ENCODE assay signal across 8 cellular contexts in genomic region chr2:224971214-224971613, GRCh38.
DNase-seq lines count a peak whose midpoint lies in the region; ATAC-seq and TF ChIP-seq lines count a peak whose summit lies in the region.

No MANE protein-coding gene starts in this region.

- peak; percentile 30 for DNase-seq in stimulated activated CD4-positive, alpha-beta T cell treated with anti-CD3 and anti-CD28 coated beads, Interleukin-15, amount 100 ng/mL, for 24 hours
- no peak for DNase-seq in stimulated activated CD4-positive, alpha-beta T cell treated with anti-CD3 and anti-CD28 coated beads, Interleukin-4, amount 100 ng/mL, for 24 hours
- no peak for DNase-seq in activated naive CD8-positive, alpha-beta T cell treated with anti-CD3 and anti-CD28 coated beads, Interleukin-2, amount 10 ng/mL, durations not matched to agents 7 days and 5 days
- DNase-seq in upper lobe of left lung = peak in 1 of 2 donors; percentile 81
- DNase-seq in heart right ventricle = no peak
- no peak for DNase-seq in NCI-H2107 (lab: John Stamatoyannopoulos, UW)
- DNase-seq in hypothalamus (lab: John Stamatoyannopoulos, UW) = no peak

- H3K4me1 Mint-ChIP-seq in activated naive CD8-positive, alpha-beta T cell treated with anti-CD3 and anti-CD28 coated beads, Interleukin-2, amount 10 ng/mL, durations not matched to agents 7 days and 5 days = peaks cover 58% of the 10 kb centered on the region

- H3K27me3 ChIP-seq in upper lobe of left lung = no peaks in the 10 kb centered on the region
- no peaks in the 10 kb centered on the region for H3K27me3 ChIP-seq in heart right ventricle

- peak overlapping the region; percentile 64 for H3K27ac Mint-ChIP-seq in activated naive CD8-positive, alpha-beta T cell treated with anti-CD3 and anti-CD28 coated beads, Interleukin-2, amount 10 ng/mL, durations not matched to agents 7 days and 5 days

- H3K9me3 ChIP-seq in upper lobe of left lung (no peaks in the 10 kb centered on the region), heart right ventricle (no peaks in the 10 kb centered on the region)

- no peaks in the 10 kb centered on the region for H3K9me3 Mint-ChIP-seq in activated naive CD8-positive, alpha-beta T cell treated with anti-CD3 and anti-CD28 coated beads, Interleukin-2, amount 10 ng/mL, durations not matched to agents 7 days and 5 days

- H3K4me1 ChIP-seq in upper lobe of left lung = no peaks in the 10 kb centered on the region
- H3K4me1 ChIP-seq in heart right ventricle = peaks cover 0 to 26% (median 0%) of the 10 kb centered on the region in 9 donors

- intact Hi-C loops in heart right ventricle (cut with DNase I) = no loop called here

- peak in 1 of 4 donors; percentile 5 for TF ChIP-seq EP300 in upper lobe of left lung (IDR thresholded peaks at IDR 0.05)

- H3K36me3 ChIP-seq in upper lobe of left lung (no peaks in the 10 kb centered on the region), heart right ventricle (no peaks in the 10 kb centered on the region)

- ATAC-seq in HG03159 (IDR thresholded peaks at IDR 0.05; ENCODE audit: unreplicated experiment) = peak; percentile 50
- peak; percentile 40 for ATAC-seq in activated naive CD8-positive, alpha-beta T cell treated with anti-CD3 and anti-CD28 coated beads, Interleukin-2, amount 10 ng/mL, durations not matched to agents 7 days and 5 days (ENCODE audit: low read depth)
- peak; percentile 39 to 71 for ATAC-seq in upper lobe of left lung (ENCODE audit: low FRiP score in 2 of 2)
- no peak for ATAC-seq in heart right ventricle

- H3K27me3 Mint-ChIP-seq in activated naive CD8-positive, alpha-beta T cell treated with anti-CD3 and anti-CD28 coated beads, Interleukin-2, amount 10 ng/mL, durations not matched to agents 7 days and 5 days = no peaks in the 10 kb centered on the region

- POLR2A ChIA-PET in activated naive CD8-positive, alpha-beta T cell treated with anti-CD3 and anti-CD28 coated beads, Interleukin-2, amount 10 ng/mL, durations not matched to agents 7 days and 5 days (lab: Charles Lee) = no interaction called here

- no peak for TF ChIP-seq POLR2A in upper lobe of left lung (IDR thresholded peaks at IDR 0.05)

- peaks cover 32% of the 10 kb centered on the region for H3K36me3 Mint-ChIP-seq in activated naive CD8-positive, alpha-beta T cell treated with anti-CD3 and anti-CD28 coated beads, Interleukin-2, amount 10 ng/mL, durations not matched to agents 7 days and 5 days

- H3K4me3 ChIP-seq in upper lobe of left lung (no peak overlapping the region), heart right ventricle (no peak overlapping the region)

- H3K27ac ChIP-seq in upper lobe of left lung = no peak overlapping the region
- no peak overlapping the region for H3K27ac ChIP-seq in heart right ventricle

- TF ChIP-seq CTCF in upper lobe of left lung (IDR thresholded peaks at IDR 0.05) (no peak), heart right ventricle (IDR thresholded peaks at IDR 0.05) (no peak)

- peak overlapping the region; percentile 50 for H3K4me3 Mint-ChIP-seq in activated naive CD8-positive, alpha-beta T cell treated with anti-CD3 and anti-CD28 coated beads, Interleukin-2, amount 10 ng/mL, durations not matched to agents 7 days and 5 days

- WGBS in upper lobe of left lung, 2 donors = 48 to 49% methylated on average over 4 of the region's 4 CpGs
- WGBS in heart right ventricle, 2 donors = 56 to 70% methylated on average over 4 of the region's 4 CpGs

Comparison
In these comparisons a context has a peak if more than half of its experiments do, and no peak if none do; other contexts are left out.
1. ATAC-seq: peak in HG03159 (single experiment), activated naive CD8-positive, alpha-beta T cell treated with anti-CD3 and anti-CD28 coated beads, Interleukin-2, amount 10 ng/mL, durations not matched to agents 7 days and 5 days (single experiment) and upper lobe of left lung (2 of 2); none in heart right ventricle (0 of 8).